In the genomic region with DNA sequence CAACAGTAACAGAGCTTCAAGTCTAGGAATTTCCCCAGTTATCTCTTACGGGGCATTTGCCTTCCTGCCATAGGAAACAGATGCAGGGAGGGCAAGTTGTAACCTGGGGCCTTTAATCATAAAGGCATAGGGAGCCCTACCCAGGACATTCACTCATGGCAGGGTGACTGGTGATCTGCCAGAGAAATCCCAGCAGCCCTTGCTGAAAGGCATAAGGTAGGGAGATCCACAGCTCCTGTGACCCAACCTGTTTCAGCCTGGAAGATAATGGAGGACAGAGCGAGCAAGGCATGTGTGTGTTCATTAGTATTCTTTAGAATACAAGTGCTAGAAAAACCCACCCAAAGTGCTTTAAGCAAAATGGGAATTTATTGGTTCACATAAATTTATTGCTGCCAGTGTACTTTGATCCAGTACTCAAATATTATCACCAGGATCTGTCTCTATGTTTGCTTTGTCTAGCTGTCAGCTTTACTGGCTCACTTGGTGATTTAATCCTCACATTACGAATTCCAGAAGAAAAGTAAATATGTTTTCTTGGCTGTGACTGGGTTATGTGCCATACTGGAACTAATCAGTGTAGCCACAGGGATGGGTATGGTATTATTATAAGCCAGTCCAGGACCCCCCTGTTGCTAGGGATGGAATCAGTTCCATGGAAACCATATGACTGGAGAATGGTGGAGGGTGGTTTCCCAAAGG, we compare ENCODE assay signal across 19 cellular contexts. TPM values are rescaled to one million over a fixed set of nuclear protein-coding genes. Genes with fewer than 3 reads are reported as not detected.
DNase-seq lines count a peak whose midpoint lies in the region; ATAC-seq, FAIRE-seq and TF ChIP-seq lines count a peak whose summit lies in the region.
"Had no signal": no experiment of that assay in that cellular context is flagged by ENCODE, and none has a peak within 500 bp of the region (broad histone marks: within the 10 kb centered on the region; RNA-seq: fewer than 3 reads in every experiment).

No MANE protein-coding gene starts in this region.

- H3K4me3 Mint-ChIP-seq in activated CD8-positive, alpha-beta T cell treated with anti-CD3 and anti-CD28 coated beads for 36 hours = no peak overlapping the region
- H3K4me3 Mint-ChIP-seq: activated T-cell treated with anti-CD3 and anti-CD28 coated beads, Interleukin-2, amount 50 U/mL, for 24 hours; B cell; effector memory CD8-positive, alpha-beta T cell; stimulated activated naive B cell treated with anti-CD40 and anti-IgM and Interleukin-4, amounts not matched to agents 10 μg/mL and 1 μg/mL and 100 μg/mL, for 72 hours had no signal

- no peak overlapping the region for H3K27ac Mint-ChIP-seq in activated CD8-positive, alpha-beta T cell treated with anti-CD3 and anti-CD28 coated beads for 36 hours
- H3K27ac Mint-ChIP-seq: activated T-cell treated with anti-CD3 and anti-CD28 coated beads, Interleukin-2, amount 50 U/mL, for 24 hours; B cell; effector memory CD8-positive, alpha-beta T cell; progenitor cell of endocrine pancreas; stimulated activated naive B cell treated with anti-CD40 and anti-IgM and Interleukin-4, amounts not matched to agents 10 μg/mL and 1 μg/mL and 100 μg/mL, for 72 hours had no signal

- POLR2A ChIA-PET in activated CD8-positive, alpha-beta T cell treated with anti-CD3 and anti-CD28 coated beads for 36 hours (lab: Charles Lee) = no interaction called here

- TF ChIP-seq POLR2A in Peyer's patch (IDR thresholded peaks at IDR 0.05) = no peak

- no peak for ATAC-seq in activated CD8-positive, alpha-beta T cell treated with anti-CD3 and anti-CD28 coated beads for 36 hours
- no peak for ATAC-seq in HG02870 (IDR thresholded peaks at IDR 0.05; ENCODE audit: unreplicated experiment)
- ATAC-seq: effector memory CD8-positive, alpha-beta T cell; heart left ventricle; lower lobe of right lung; stimulated activated naive B cell treated with anti-CD40 and anti-IgM and Interleukin-4, amounts not matched to agents 10 μg/mL and 1 μg/mL and 100 μg/mL, for 72 hours had no signal

- no peaks in the 10 kb centered on the region for H3K36me3 Mint-ChIP-seq in activated CD8-positive, alpha-beta T cell treated with anti-CD3 and anti-CD28 coated beads for 36 hours (ENCODE audit: low read depth)
- H3K36me3 Mint-ChIP-seq: stimulated activated naive B cell treated with anti-CD40 and anti-IgM and Interleukin-4, amounts not matched to agents 10 μg/mL and 1 μg/mL and 100 μg/mL, for 72 hours had no signal

- H3K9me3 Mint-ChIP-seq in activated CD8-positive, alpha-beta T cell treated with anti-CD3 and anti-CD28 coated beads for 36 hours = no peaks in the 10 kb centered on the region
- H3K9me3 Mint-ChIP-seq: activated T-cell treated with anti-CD3 and anti-CD28 coated beads, Interleukin-2, amount 50 U/mL, for 24 hours; effector memory CD8-positive, alpha-beta T cell; stimulated activated naive B cell treated with anti-CD40 and anti-IgM and Interleukin-4, amounts not matched to agents 10 μg/mL and 1 μg/mL and 100 μg/mL, for 72 hours had no signal

- intact Hi-C loops in activated CD8-positive, alpha-beta T cell treated with anti-CD3 and anti-CD28 coated beads for 36 hours (cut with micrococcal nuclease) = no loop called here

- DNase-seq in EH (ENCODE audit: low read depth) (peak; percentile 25), Peyer's patch (peak in 2 of 3 donors; percentile 61 to 72), HUDEP-2 (lab: John Stamatoyannopoulos, UW; ENCODE audit: unreplicated experiment in 76 of 76) (no peak)
- no peak for DNase-seq in activated CD8-positive, alpha-beta T cell treated with anti-CD3 and anti-CD28 coated beads for 36 hours
- no peak for DNase-seq in activated CD8-positive, alpha-beta memory T cell treated with anti-CD3 and anti-CD28 coated beads for 24 hours
- DNase-seq: activated CD4-positive, CD25-positive, alpha-beta regulatory T cell; activated T-cell treated with anti-CD3 and anti-CD28 coated beads, Interleukin-2, amount 50 U/mL, for 24 hours; amygdala; effector memory CD8-positive, alpha-beta T cell; heart left ventricle; lower lobe of right lung; NCI-H510A; stimulated activated CD4-positive, alpha-beta T cell treated with anti-CD3 and anti-CD28 coated beads, Interleukin-2, amount 100 ng/mL, for 24 hours; stimulated activated naive B cell treated with anti-CD40 and anti-IgM and Interleukin-4, amounts not matched to agents 10 μg/mL and 1 μg/mL and 100 μg/mL, for 72 hours had no signal

- CTCF ChIA-PET in activated CD8-positive, alpha-beta T cell treated with anti-CD3 and anti-CD28 coated beads for 36 hours (lab: Charles Lee) = no interaction called here

- peak; percentile 92 for FAIRE-seq in islet of Langerhans (lab: Jason Lieb, UNC)

- H3K27ac ChIP-seq in 22Rv1 = peak overlapping the region; percentile 44; the same call in 1 of the 2 replicates
- peak overlapping the region in 2 of 4 donors; percentile 42 to 62 for H3K27ac ChIP-seq in Peyer's patch
- H3K27ac ChIP-seq: heart left ventricle, lower lobe of right lung had no signal

- no peaks in the 10 kb centered on the region for H3K27me3 Mint-ChIP-seq in activated CD8-positive, alpha-beta T cell treated with anti-CD3 and anti-CD28 coated beads for 36 hours
- H3K27me3 Mint-ChIP-seq: progenitor cell of endocrine pancreas had no signal

- no peaks in the 10 kb centered on the region for H3K4me1 Mint-ChIP-seq in activated CD8-positive, alpha-beta T cell treated with anti-CD3 and anti-CD28 coated beads for 36 hours (ENCODE audit: low read depth)
- H3K4me1 Mint-ChIP-seq: B cell; stimulated activated naive B cell treated with anti-CD40 and anti-IgM and Interleukin-4, amounts not matched to agents 10 μg/mL and 1 μg/mL and 100 μg/mL, for 72 hours had no signal

- H3K27me3 ChIP-seq in Peyer's patch = no peaks in the 10 kb centered on the region
- H3K27me3 ChIP-seq: heart left ventricle had no signal

- TF ChIP-seq CTCF in 22Rv1 (IDR thresholded peaks at IDR 0.05) = no peak
- TF ChIP-seq CTCF in Peyer's patch (IDR thresholded peaks at IDR 0.05) = no peak
- TF ChIP-seq CTCF in activated CD8-positive, alpha-beta T cell treated with anti-CD3 and anti-CD28 coated beads for 36 hours (IDR thresholded peaks at IDR 0.05) = no peak

- no peaks in the 10 kb centered on the region for H3K36me3 ChIP-seq in Peyer's patch
- H3K36me3 ChIP-seq: heart left ventricle, lower lobe of right lung had no signal

- no peaks in the 10 kb centered on the region for H3K9me3 ChIP-seq in Peyer's patch
- H3K9me3 ChIP-seq: heart left ventricle, lower lobe of right lung had no signal

- H3K4me3 ChIP-seq in Peyer's patch = no peak overlapping the region
- H3K4me3 ChIP-seq: heart left ventricle, lower lobe of right lung had no signal

- H3K4me1 ChIP-seq in Peyer's patch = peaks cover 0 to 26% (median 0%) of the 10 kb centered on the region in 4 donors
- H3K4me1 ChIP-seq: lower lobe of right lung had no signal

RNA-seq across cellular contexts. Expression of gene AKAP6, which starts 21.1 kb away (rescaled TPM):
- 10 to 100 TPM in 3 of 4 donors, 1 to 10 TPM in 1; 7.6 to 21.5 (median 12.2) TPM for total RNA-seq in Peyer's patch
- 1 to 10 TPM; 1.2 to 1.4 TPM for total RNA-seq in activated CD8-positive, alpha-beta T cell treated with anti-CD3 and anti-CD28 coated beads for 36 hours

Comparison
In these comparisons a context has a peak if more than half of its experiments do, and no peak if none do; other contexts are left out.
1. DNase-seq: peak in EH (single experiment) and Peyer's patch (2 of 3); none in activated CD8-positive, alpha-beta T cell treated with anti-CD3 and anti-CD28 coated beads for 36 hours (single experiment), activated CD8-positive, alpha-beta memory T cell treated with anti-CD3 and anti-CD28 coated beads for 24 hours (single experiment) and HUDEP-2 (0 of 76).